14 cellular contexts compared by ENCODE assay signal in genomic region chr18:9663377-9663776, GRCh38.
"Had no signal": no experiment of that assay in that cellular context is flagged by ENCODE, and none has a peak within 500 bp of the region (broad histone marks: within the 10 kb centered on the region; RNA-seq: fewer than 3 reads in every experiment).

No MANE protein-coding gene starts in this region.

- H3K27me3 ChIP-seq: esophagus squamous epithelium, heart right ventricle, suprapubic skin had no signal

- H3K27ac ChIP-seq: heart right ventricle, suprapubic skin, VCaP had no signal

- DNase-seq: activated CD4-positive, alpha-beta T cell treated with anti-CD3 and anti-CD28 coated beads, Interleukin-2, amount 50 U/mL, for 1 hour; activated CD4-positive, CD25-positive, alpha-beta regulatory T cell treated with anti-CD3 and anti-CD28 coated beads, Interleukin-2, amount 50 U/mL, for 72 hours; activated CD8-positive, alpha-beta memory T cell treated with anti-CD3 and anti-CD28 coated beads, Interleukin-2, amount 50 U/mL, for 4 hours; activated effector memory CD4-positive, alpha-beta T cell treated with Interleukin-2 at 50 U/mL for 16 hours; activated naive CD4-positive, alpha-beta T cell treated with anti-CD3 and anti-CD28 coated beads, Interleukin-2, amount 10 ng/mL, durations not matched to agents 7 days and 5 days; activated T-cell treated with anti-CD3 and anti-CD28 coated beads, Interleukin-2, amount 50 U/mL, for 4 hours; effector CD4-positive, alpha-beta T cell; esophagus squamous epithelium; heart right ventricle; posterior cingulate gyrus; retina had no signal

- ATAC-seq: activated T-cell treated with anti-CD3 and anti-CD28 coated beads, Interleukin-2, amount 50 U/mL, for 4 hours; heart right ventricle; natural killer cell treated with Interleukin-12 subunit alpha and Interleukin-12 subunit beta and Interleukin-15 and Interleukin-18, amount 100 ng/mL, for 72 hours had no signal

- H3K4me3 ChIP-seq: esophagus squamous epithelium, heart right ventricle, suprapubic skin had no signal

- H3K9me3 ChIP-seq: esophagus squamous epithelium, heart right ventricle, suprapubic skin had no signal

- H3K4me1 ChIP-seq: heart right ventricle, suprapubic skin had no signal

- H3K36me3 ChIP-seq: esophagus squamous epithelium, heart right ventricle, suprapubic skin had no signal
